ENCODE assay signal across 29 cellular contexts in the genomic region with DNA sequence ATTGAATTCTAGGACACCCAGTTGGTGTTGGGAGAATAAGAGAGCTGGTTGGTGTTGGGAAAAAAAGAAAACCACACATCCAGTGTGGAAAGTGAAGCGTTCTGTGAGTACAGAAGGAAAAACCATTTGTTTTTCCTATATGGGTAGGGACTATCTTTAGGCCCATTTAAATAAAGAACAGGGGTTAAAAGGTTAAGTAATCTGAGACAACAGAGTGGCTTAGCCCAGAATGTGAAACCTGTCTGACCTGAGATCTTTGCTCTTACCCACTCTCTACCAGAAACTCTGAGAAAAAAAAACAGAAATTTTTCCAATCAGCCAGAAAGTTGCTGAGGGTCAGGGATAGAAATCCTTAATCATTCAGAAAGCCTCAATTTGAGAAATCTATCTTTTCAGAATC. TPM values are rescaled to one million over a fixed set of nuclear protein-coding genes. Genes with fewer than 3 reads are reported as not detected.
"Had no signal": no experiment of that assay in that cellular context is flagged by ENCODE, and none has a peak within 500 bp of the region (broad histone marks: within the 10 kb centered on the region; RNA-seq: fewer than 3 reads in every experiment).

No MANE protein-coding gene starts in this region.

- H3K9me3 ChIP-seq: breast epithelium, SJSA1 had no signal

- H3K4me3 Mint-ChIP-seq: activated CD4-positive, alpha-beta memory T cell treated with anti-CD3 and anti-CD28 coated beads for 36 hours; activated naive CD4-positive, alpha-beta T cell treated with anti-CD3 and anti-CD28 coated beads for 36 hours; activated naive CD8-positive, alpha-beta T cell treated with anti-CD3 and anti-CD28 coated beads for 36 hours; activated T-helper 17 cell treated with anti-CD3 and anti-CD28 coated beads, Interleukin-2, amount 50 U/mL, for 72 hours; T-helper 2 cell treated with Interferon-gamma antibody and Interleukin-4, amounts not matched to agents 5 μg/mL and 100 μg/mL, for 36 hours had no signal

- H3K9me3 Mint-ChIP-seq: activated CD4-positive, alpha-beta memory T cell treated with anti-CD3 and anti-CD28 coated beads for 36 hours; activated naive CD4-positive, alpha-beta T cell treated with anti-CD3 and anti-CD28 coated beads for 36 hours; activated naive CD8-positive, alpha-beta T cell treated with anti-CD3 and anti-CD28 coated beads for 36 hours; activated T-helper 17 cell treated with anti-CD3 and anti-CD28 coated beads, Interleukin-2, amount 50 U/mL, for 72 hours; T-helper 2 cell treated with Interferon-gamma antibody and Interleukin-4, amounts not matched to agents 5 μg/mL and 100 μg/mL, for 36 hours had no signal

- H3K36me3 Mint-ChIP-seq: activated CD4-positive, alpha-beta memory T cell treated with anti-CD3 and anti-CD28 coated beads for 36 hours; activated naive CD8-positive, alpha-beta T cell treated with anti-CD3 and anti-CD28 coated beads for 36 hours had no signal

- H3K4me1 ChIP-seq: breast epithelium, SJSA1 had no signal

- H3K27ac Mint-ChIP-seq: activated CD4-positive, alpha-beta memory T cell treated with anti-CD3 and anti-CD28 coated beads for 36 hours; activated naive CD4-positive, alpha-beta T cell treated with anti-CD3 and anti-CD28 coated beads for 36 hours; activated naive CD8-positive, alpha-beta T cell treated with anti-CD3 and anti-CD28 coated beads for 36 hours; activated T-helper 17 cell treated with anti-CD3 and anti-CD28 coated beads, Interleukin-2, amount 50 U/mL, for 72 hours; T-helper 2 cell treated with Interferon-gamma antibody and Interleukin-4, amounts not matched to agents 5 μg/mL and 100 μg/mL, for 36 hours had no signal

- H3K36me3 ChIP-seq: breast epithelium, SJSA1 had no signal

- ATAC-seq: activated CD4-positive, CD25-positive, alpha-beta regulatory T cell treated with anti-CD3 and anti-CD28 coated beads, Interleukin-2, amount 50 U/mL, for 24 hours; activated T-helper 17 cell treated with anti-CD3 and anti-CD28 coated beads, Interleukin-2, amount 50 U/mL, for 72 hours; SK-N-SH treated with all-trans-retinoic acid at 6 μM for 48 hours had no signal

- DNase-seq: activated CD4-positive, alpha-beta memory T cell treated with anti-CD3 and anti-CD28 coated beads for 36 hours; activated CD4-positive, alpha-beta T cell treated with anti-CD3 and anti-CD28 coated beads for 4 hours; activated gamma-delta T cell; activated naive CD4-positive, alpha-beta T cell treated with anti-CD3 and anti-CD28 coated beads for 36 hours; activated naive CD8-positive, alpha-beta T cell treated with anti-CD3 and anti-CD28 coated beads for 36 hours; activated T-cell treated with anti-CD3 and anti-CD28 coated beads for 4 hours; activated T-cell treated with anti-CD3 and anti-CD28 coated beads, Interleukin-2, amount 50 U/mL, for 48 hours; central memory CD4-positive, alpha-beta T cell; Kasumi-1; NCI-H1092; NCI-H1417; NCI-H1930; NCI-H2171; NCI-H2227 treated with DMSO at 0.1 percent for 48 hours; NCI-H526; NCI-H774; SHP77; SW 1271 had no signal

- H3K4me1 Mint-ChIP-seq: activated naive CD8-positive, alpha-beta T cell treated with anti-CD3 and anti-CD28 coated beads for 36 hours; activated T-helper 17 cell treated with anti-CD3 and anti-CD28 coated beads, Interleukin-2, amount 50 U/mL, for 72 hours had no signal

- H3K27ac ChIP-seq: breast epithelium, SJSA1 had no signal

- H3K4me3 ChIP-seq: breast epithelium, SJSA1 had no signal

RNA-seq across cellular contexts. Expression of gene LRRC55, which starts 59.8 kb away (rescaled TPM):
- total RNA-seq: activated CD4-positive, alpha-beta memory T cell treated with anti-CD3 and anti-CD28 coated beads for 36 hours; activated CD8-positive, alpha-beta memory T cell treated with anti-CD3 and anti-CD28 coated beads for 36 hours; activated naive CD4-positive, alpha-beta T cell treated with anti-CD3 and anti-CD28 coated beads for 36 hours; activated naive CD8-positive, alpha-beta T cell treated with anti-CD3 and anti-CD28 coated beads for 36 hours; activated T-helper 17 cell treated with anti-CD3 and anti-CD28 coated beads, Interleukin-2, amount 50 U/mL, for 72 hours; breast epithelium; M059J; NCI-H460; OCI-LY7; SJSA1; T-helper 1 cell treated with Interleukin-12 subunit alpha and Interleukin-12 subunit beta and Interleukin-4 antibody, amounts not matched to agents 30 ng/mL and 1 ng/mL, for 36 hours had no signal
